ENCODE assay signal across 19 cellular contexts in genomic region chr12:71556471-71556870, GRCh38.
"Had no signal": no experiment of that assay in that cellular context is flagged by ENCODE, and none has a peak within 500 bp of the region (broad histone marks: within the 10 kb centered on the region; RNA-seq: fewer than 3 reads in every experiment).

No MANE protein-coding gene starts in this region.

- H3K27me3 ChIP-seq: brain microvascular endothelial cell, right atrium auricular region, tibial artery, vagina had no signal

- H3K9me3 ChIP-seq: right atrium auricular region, tibial artery, vagina had no signal

- H3K27ac Mint-ChIP-seq: activated CD4-positive, alpha-beta T cell treated with anti-CD3 and anti-CD28 coated beads, Interleukin-2, amount 10 ng/mL, durations not matched to agents 24 days and 14 days; activated CD8-positive, alpha-beta T cell treated with anti-CD3 and anti-CD28 coated beads for 36 hours; activated naive CD8-positive, alpha-beta T cell treated with anti-CD3 and anti-CD28 coated beads, Interleukin-2, amount 10 ng/mL, durations not matched to agents 7 days and 5 days; activated T-helper 2 cell treated with anti-CD3 and anti-CD28 coated beads, Interferon-gamma antibody, Interleukin-2, Interleukin-4, amounts not matched to agents 10 μg/mL and 5 μg/mL and 100 μg/mL, durations not matched to agents 14 hours and 24 hours and 36 hours; progenitor cell of endocrine pancreas had no signal

- H3K4me3 Mint-ChIP-seq: activated CD4-positive, alpha-beta T cell treated with anti-CD3 and anti-CD28 coated beads, Interleukin-2, amount 10 ng/mL, durations not matched to agents 24 days and 14 days; activated CD8-positive, alpha-beta T cell treated with anti-CD3 and anti-CD28 coated beads for 36 hours; activated naive CD8-positive, alpha-beta T cell treated with anti-CD3 and anti-CD28 coated beads, Interleukin-2, amount 10 ng/mL, durations not matched to agents 7 days and 5 days had no signal

- H3K36me3 ChIP-seq: brain microvascular endothelial cell, right atrium auricular region, tibial artery, vagina had no signal

- DNase-seq: activated CD4-positive, alpha-beta T cell treated with anti-CD3 and anti-CD28 coated beads, Interleukin-2, amount 10 ng/mL, durations not matched to agents 24 days and 14 days; activated CD8-positive, alpha-beta T cell treated with anti-CD3 and anti-CD28 coated beads for 36 hours; activated naive CD4-positive, alpha-beta T cell treated with Interleukin-2 at 50 U/mL for 16 hours; activated naive CD8-positive, alpha-beta T cell treated with anti-CD3 and anti-CD28 coated beads, Interleukin-2, amount 10 ng/mL, durations not matched to agents 7 days and 5 days; activated T-cell treated with anti-CD3 and anti-CD28 coated beads, Interleukin-2, amount 50 U/mL, for 1 hour; central memory CD4-positive, alpha-beta T cell; erythroblast; glutamatergic neuron; hypothalamus; stimulated activated naive CD8-positive, alpha-beta T cell treated with anti-CD3 and anti-CD28 coated beads, Interleukin-15, Interleukin-2, amounts not matched to agents 100 U/mL and 50 U/mL, for 24 hours; substantia nigra; T-helper 9 cell; tibial artery had no signal

- H3K27ac ChIP-seq: brain microvascular endothelial cell, coronary artery, right atrium auricular region, tibial artery, vagina had no signal

- H3K4me3 ChIP-seq: coronary artery, right atrium auricular region, tibial artery, vagina had no signal

- H3K27me3 Mint-ChIP-seq: activated CD4-positive, alpha-beta T cell treated with anti-CD3 and anti-CD28 coated beads, Interleukin-2, amount 10 ng/mL, durations not matched to agents 24 days and 14 days; activated CD8-positive, alpha-beta T cell treated with anti-CD3 and anti-CD28 coated beads for 36 hours; activated naive CD8-positive, alpha-beta T cell treated with anti-CD3 and anti-CD28 coated beads, Interleukin-2, amount 10 ng/mL, durations not matched to agents 7 days and 5 days had no signal

- H3K36me3 Mint-ChIP-seq: activated naive CD8-positive, alpha-beta T cell treated with anti-CD3 and anti-CD28 coated beads, Interleukin-2, amount 10 ng/mL, durations not matched to agents 7 days and 5 days had no signal

- H3K9me3 Mint-ChIP-seq: activated CD4-positive, alpha-beta T cell treated with anti-CD3 and anti-CD28 coated beads, Interleukin-2, amount 10 ng/mL, durations not matched to agents 24 days and 14 days; activated CD8-positive, alpha-beta T cell treated with anti-CD3 and anti-CD28 coated beads for 36 hours; activated naive CD8-positive, alpha-beta T cell treated with anti-CD3 and anti-CD28 coated beads, Interleukin-2, amount 10 ng/mL, durations not matched to agents 7 days and 5 days; activated T-helper 2 cell treated with anti-CD3 and anti-CD28 coated beads, Interferon-gamma antibody, Interleukin-2, Interleukin-4, amounts not matched to agents 10 μg/mL and 5 μg/mL and 100 μg/mL, durations not matched to agents 14 hours and 24 hours and 36 hours had no signal

- H3K4me1 ChIP-seq: right atrium auricular region, tibial artery, vagina had no signal

- H3K4me1 Mint-ChIP-seq: activated CD4-positive, alpha-beta T cell treated with anti-CD3 and anti-CD28 coated beads, Interleukin-2, amount 10 ng/mL, durations not matched to agents 24 days and 14 days; activated naive CD8-positive, alpha-beta T cell treated with anti-CD3 and anti-CD28 coated beads, Interleukin-2, amount 10 ng/mL, durations not matched to agents 7 days and 5 days had no signal

- ATAC-seq: activated CD8-positive, alpha-beta T cell treated with anti-CD3 and anti-CD28 coated beads for 36 hours; stimulated activated naive CD8-positive, alpha-beta T cell treated with anti-CD3 and anti-CD28 coated beads, Interleukin-15, Interleukin-2, amounts not matched to agents 100 U/mL and 50 U/mL, for 24 hours had no signal
